8 cellular contexts compared by ENCODE assay signal in genomic region chr2:64831134-64831976, GRCh38.
DNase-seq lines count a peak whose midpoint lies in the region; ATAC-seq and TF ChIP-seq lines count a peak whose summit lies in the region.

No MANE protein-coding gene starts in this region.

- CTCF ChIA-PET in AG04450 (lab: Charles Lee) = interaction anchor here (0.6 to 2.6 kb wide), 9 partner anchors 8 to 259 kb away, joined by 3 to 10 read pairs (median 3); no protein-coding TSS in a partner anchor

- H3K9me3 ChIP-seq in AG04450 (ENCODE audit: control insufficient read depth, insufficient read depth, low read length) (peaks cover 3% of the 10 kb centered on the region; the same call in 1 of the 2 replicates), muscle layer of duodenum (ENCODE audit: control insufficient read depth in 1 of 2, low read length in 2 of 2) (no peaks in the 10 kb centered on the region)

- DNase-seq in AG04450 (ENCODE audit: low read depth, low spot score) = peak; percentile 36
- peak; percentile 78 for DNase-seq in NOMO-1 treated with dmso at 0.1 percent for 144 hours (lab: John Stamatoyannopoulos, UW; ENCODE audit: unreplicated experiment)
- peak; percentile 92 for DNase-seq in activated CD8-positive, alpha-beta memory T cell treated with anti-CD3 and anti-CD28 coated beads, Interleukin-2, amount 50 U/mL, for 48 hours
- DNase-seq in epithelial cell of proximal tubule (ENCODE audit: low read depth) = peak; percentile 87
- peak; percentile 68 for DNase-seq in stimulated activated CD8-positive, alpha-beta memory T cell treated with anti-CD3 and anti-CD28 coated beads, Interleukin-7, amount 100 ng/mL, for 24 hours (ENCODE audit: low read depth)

- H3K27ac ChIP-seq in AG04450 (ENCODE audit: low read depth, low read length) (peak overlapping the region; percentile 57), muscle layer of duodenum (ENCODE audit: low read length) (peak overlapping the region; percentile 55)

- ATAC-seq in GM18858 (IDR thresholded peaks at IDR 0.05; ENCODE audit: unreplicated experiment) = peak; percentile 76
- peak; percentile 82 for ATAC-seq in HG03066 (IDR thresholded peaks at IDR 0.05; ENCODE audit: low read depth, unreplicated experiment)

- peak; percentile 75 for TF ChIP-seq CTCF in AG04450 (IDR thresholded peaks at IDR 0.05; ENCODE audit: low read depth, low read length)
- TF ChIP-seq CTCF in epithelial cell of proximal tubule (conservative IDR thresholded peaks at IDR 0.05; ENCODE audit: low read depth, low read length) = peak; percentile 98

- no peaks in the 10 kb centered on the region for H3K27me3 ChIP-seq in AG04450 (ENCODE audit: control insufficient read depth, insufficient read depth, low read length)
- H3K27me3 ChIP-seq in muscle layer of duodenum (ENCODE audit: low read depth, low read length) = no peaks in the 10 kb centered on the region

- no peaks in the 10 kb centered on the region for H3K36me3 ChIP-seq in muscle layer of duodenum (ENCODE audit: control insufficient read depth in 1 of 2, insufficient read depth in 2 of 2, low read length in 2 of 2)

- H3K4me1 ChIP-seq in muscle layer of duodenum (ENCODE audit: control insufficient read depth in 1 of 2, insufficient read depth in 2 of 2, low read length in 2 of 2) = peaks cover 0 to 7% of the 10 kb centered on the region in 2 donors

- H3K4me3 ChIP-seq in AG04450 (ENCODE audit: low read depth, low read length) = no peak overlapping the region
- H3K4me3 ChIP-seq in epithelial cell of proximal tubule (ENCODE audit: low read depth, low read length) = peak overlapping the region; percentile 27
- H3K4me3 ChIP-seq in muscle layer of duodenum (ENCODE audit: low read depth in 1 of 2, low read length in 2 of 2) = peak overlapping the region in 1 of 2 donors; percentile 19

- POLR2A ChIA-PET in AG04450 (lab: Yijun Ruan, JAX) = interaction anchor here (0.7 kb wide), 2 partner anchors 178 to 243 kb away, joined by 3 read pairs; partner anchors contain the start of gene SERTAD2

Comparison
In these comparisons a context has a peak if more than half of its experiments do, and no peak if none do; other contexts are left out.
1. DNase-seq: peak in every context shown above with its lines; median percentile 92 in activated CD8-positive, alpha-beta memory T cell treated with anti-CD3 and anti-CD28 coated beads, Interleukin-2, amount 50 U/mL, for 48 hours; 87 in epithelial cell of proximal tubule; 78 in NOMO-1 treated with dmso at 0.1 percent for 144 hours; 68 in stimulated activated CD8-positive, alpha-beta memory T cell treated with anti-CD3 and anti-CD28 coated beads, Interleukin-7, amount 100 ng/mL, for 24 hours; 36 in AG04450.